1 cellular context compared by ENCODE assay signal in genomic region chr1:66752000-66752592, GRCh38.
TF ChIP-seq lines count a peak whose summit lies in the region.

TSS of gene DYNLT5 (plus strand) at chr1:66752459. CDS start at chr1:66754659, 2,200 bp downstream.

TF ChIP-seq in SK-N-SH treated with all-trans-retinoic acid at 6 μM for 48 hours, 23 proteins besides CTCF, POLR2A, EP300 and RAD21 (continued from another document):
- no peak for TF ChIP-seq POU6F1 (CRISPR knock-in tag; IDR thresholded peaks at IDR 0.05; ENCODE audit: borderline replicate concordance, low read depth)
- no peak for TF ChIP-seq ZNF70 (CRISPR knock-in tag; IDR thresholded peaks at IDR 0.05)
